ENCODE assay signal across 18 cellular contexts in genomic region chr2:50820176-50820575, GRCh38.
DNase-seq lines count a peak whose midpoint lies in the region; TF ChIP-seq lines count a peak whose summit lies in the region.
"Had no signal": no experiment of that assay in that cellular context is flagged by ENCODE, and none has a peak within 500 bp of the region (broad histone marks: within the 10 kb centered on the region; RNA-seq: fewer than 3 reads in every experiment).

No MANE protein-coding gene starts in this region.

- H3K36me3 Mint-ChIP-seq in glutamatergic neuron (ENCODE audit: unreplicated experiment) = no peaks in the 10 kb centered on the region

- H3K4me3 ChIP-seq in MM.1S (ENCODE audit: low read length) (no peak overlapping the region), prostate gland (no peak overlapping the region)
- H3K4me3 ChIP-seq: BLaER1 had no signal

- H3K9me2 ChIP-seq in MM.1S (replicated peaks; ENCODE audit: insufficient read depth, low read length) = no peaks in the 10 kb centered on the region

- H3K27ac Mint-ChIP-seq in glutamatergic neuron (ENCODE audit: unreplicated experiment) = peak overlapping the region; percentile 72
- H3K27ac Mint-ChIP-seq: CD4-positive, alpha-beta T cell; T-helper 1 cell treated with Interleukin-12 subunit alpha and Interleukin-12 subunit beta and Interleukin-4 antibody, amounts not matched to agents 30 μg/mL and 1 μg/mL, for 36 hours had no signal

- intact Hi-C loops in prostate gland (cut with DNase I) = no loop called here

- peaks cover 1% of the 10 kb centered on the region for H3K27me3 Mint-ChIP-seq in glutamatergic neuron (ENCODE audit: unreplicated experiment)
- H3K27me3 Mint-ChIP-seq: CD4-positive, alpha-beta T cell had no signal

- peaks cover 11% of the 10 kb centered on the region for H3K4me1 ChIP-seq in MM.1S (ENCODE audit: low read length)
- no peaks in the 10 kb centered on the region for H3K4me1 ChIP-seq in prostate gland (replicated peaks)

- H3K27me3 ChIP-seq in MM.1S (replicated peaks; ENCODE audit: insufficient read depth, low read length) = no peaks in the 10 kb centered on the region
- H3K27me3 ChIP-seq in prostate gland (replicated peaks; ENCODE audit: insufficient read depth) = no peaks in the 10 kb centered on the region
- H3K27me3 ChIP-seq: BLaER1 had no signal

- no peaks in the 10 kb centered on the region for H4K20me1 ChIP-seq in MM.1S (ENCODE audit: insufficient read depth, low read length)
- H4K20me1 ChIP-seq: BLaER1 had no signal

- H3K9me3 Mint-ChIP-seq in glutamatergic neuron (ENCODE audit: unreplicated experiment) = peaks cover 2% of the 10 kb centered on the region
- H3K9me3 Mint-ChIP-seq: T-helper 1 cell treated with Interleukin-12 subunit alpha and Interleukin-12 subunit beta and Interleukin-4 antibody, amounts not matched to agents 30 μg/mL and 1 μg/mL, for 36 hours had no signal

- no peak overlapping the region for H3K27ac ChIP-seq in MM.1S (ENCODE audit: low read length)
- no peak overlapping the region for H3K27ac ChIP-seq in prostate gland
- H3K27ac ChIP-seq: BLaER1 had no signal

- peak overlapping the region; percentile 34; the same call in 1 of the 2 replicates for H3K4me2 ChIP-seq in MM.1S (ENCODE audit: low read depth, low read length)
- H3K4me2 ChIP-seq: BLaER1 had no signal

- H3K9me3 ChIP-seq in MM.1S (replicated peaks; ENCODE audit: insufficient read depth, low read length) = no peaks in the 10 kb centered on the region
- H3K9me3 ChIP-seq in prostate gland = no peaks in the 10 kb centered on the region
- H3K9me3 ChIP-seq: BLaER1 had no signal

- H2AFZ ChIP-seq in MM.1S (ENCODE audit: low read length) = no peak overlapping the region

- TF ChIP-seq POLR2A in prostate gland (IDR thresholded peaks at IDR 0.05) = no peak

- H3K79me2 ChIP-seq in MM.1S (ENCODE audit: low read length) = no peaks in the 10 kb centered on the region

- peak; percentile 38 for DNase-seq in NCI-H510A treated with DMSO at 0.1 percent for 48 hours (lab: John Stamatoyannopoulos, UW)
- DNase-seq in NCI-H510A (lab: John Stamatoyannopoulos, UW) = no peak
- peak; percentile 45 for DNase-seq in MM.1S
- DNase-seq in NCI-H69 (lab: John Stamatoyannopoulos, UW) = peak; percentile 71
- no peak for DNase-seq in glutamatergic neuron
- DNase-seq in prostate gland (ENCODE audit: low spot score) = no peak
- no peak for DNase-seq in iPS-NIHi7 (ENCODE audit: extremely low spot score)
- DNase-seq: ACHN; CD4-positive, alpha-beta T cell; EL; KG1; NCI-H1436 treated with DMSO at 0.1 percent for 48 hours; NCI-H526; PC-3; Right ventricle myocardium superior; T1000 had no signal

- H3F3A ChIP-seq in MM.1S (ENCODE audit: insufficient read depth, low read length) = no peaks in the 10 kb centered on the region

- no peak for TF ChIP-seq CTCF in MM.1S (IDR thresholded peaks at IDR 0.05; ENCODE audit: low read length)
- no peak for TF ChIP-seq CTCF in glutamatergic neuron (IDR thresholded peaks at IDR 0.05; ENCODE audit: partially characterized antibody, unreplicated experiment)
- TF ChIP-seq CTCF in prostate gland (IDR thresholded peaks at IDR 0.05) = no peak

- H3K4me1 Mint-ChIP-seq in glutamatergic neuron (ENCODE audit: low read depth, unreplicated experiment) = peaks cover 51% of the 10 kb centered on the region

- peak overlapping the region; percentile 22 for H3K4me3 Mint-ChIP-seq in glutamatergic neuron (ENCODE audit: unreplicated experiment)
- H3K4me3 Mint-ChIP-seq: CD4-positive, alpha-beta T cell; T-helper 1 cell treated with Interleukin-12 subunit alpha and Interleukin-12 subunit beta and Interleukin-4 antibody, amounts not matched to agents 30 μg/mL and 1 μg/mL, for 36 hours had no signal

- H3K36me3 ChIP-seq in MM.1S (replicated peaks; ENCODE audit: insufficient read depth, low read length) (no peaks in the 10 kb centered on the region), prostate gland (no peaks in the 10 kb centered on the region)
- H3K36me3 ChIP-seq: BLaER1 had no signal

- no peak overlapping the region for H3K9ac ChIP-seq in MM.1S (ENCODE audit: low read length)
- H3K9ac ChIP-seq: BLaER1 had no signal

Comparison
In these comparisons a context has a peak if more than half of its experiments do, and no peak if none do; other contexts are left out.
1. DNase-seq: peak in NCI-H510A treated with DMSO at 0.1 percent for 48 hours (single experiment), MM.1S (single experiment) and NCI-H69 (single experiment); none in NCI-H510A (single experiment), glutamatergic neuron (single experiment), prostate gland (single experiment) and iPS-NIHi7 (single experiment).